24 cellular contexts compared by ENCODE assay signal in the genomic region with DNA sequence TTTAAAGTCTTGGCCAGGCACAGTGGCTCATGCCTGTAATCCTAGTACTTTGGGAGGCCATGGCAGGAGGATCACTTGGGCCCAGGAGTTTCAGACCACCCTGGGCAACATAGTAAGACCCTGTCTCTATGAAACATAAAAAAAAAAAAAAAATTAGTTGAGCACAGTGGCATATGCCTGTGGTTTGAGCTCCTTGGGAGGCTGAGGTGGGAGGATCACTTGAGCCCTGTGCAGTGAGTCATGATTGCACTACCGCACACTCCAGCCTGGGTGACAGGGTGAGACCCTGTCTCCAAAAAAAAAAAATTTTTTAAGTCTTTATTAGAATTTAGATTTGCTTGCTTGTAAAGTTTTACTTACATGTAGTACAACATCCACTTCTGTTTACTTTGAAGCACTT. TPM values are rescaled to one million over a fixed set of nuclear protein-coding genes. Genes with fewer than 3 reads are reported as not detected.
DNase-seq lines count a peak whose midpoint lies in the region; ATAC-seq, FAIRE-seq and TF ChIP-seq lines count a peak whose summit lies in the region.
"Had no signal": no experiment of that assay in that cellular context is flagged by ENCODE, and none has a peak within 500 bp of the region (broad histone marks: within the 10 kb centered on the region; RNA-seq: fewer than 3 reads in every experiment).

No MANE protein-coding gene starts in this region.

- ATAC-seq in effector memory CD8-positive, alpha-beta T cell (replicated peaks): no peak
- ATAC-seq in GM21717 (IDR thresholded peaks at IDR 0.05; ENCODE audit: unreplicated experiment): no peak
- ATAC-seq: GM12878 had no signal

- no peaks in the 10 kb centered on the region for H4K20me1 ChIP-seq in astrocyte (ENCODE audit: insufficient read depth, low read length)
- H4K20me1 ChIP-seq: BLaER1 had no signal

- no peak for TF ChIP-seq CTCF in astrocyte (IDR thresholded peaks at IDR 0.05; ENCODE audit: insufficient read depth, low read depth, low read length)
- TF ChIP-seq CTCF in WERI-Rb-1 (IDR thresholded peaks at IDR 0.05; ENCODE audit: low read depth, low read length): no peak

- H3K36me3 ChIP-seq in astrocyte (ENCODE audit: insufficient read depth, low read length) (no peaks in the 10 kb centered on the region), WERI-Rb-1 (no peaks in the 10 kb centered on the region)
- H3K36me3 ChIP-seq: BLaER1 had no signal

- no peaks in the 10 kb centered on the region for H3K4me1 Mint-ChIP-seq in astrocyte (ENCODE audit: low read depth, unreplicated experiment)
- H3K4me1 Mint-ChIP-seq in effector memory CD8-positive, alpha-beta T cell (ENCODE audit: low read depth in 2 of 2): no peaks in the 10 kb centered on the region
- H3K4me1 Mint-ChIP-seq: CD14-positive monocyte; CD4-positive, alpha-beta memory T cell had no signal

- H3K9me3 Mint-ChIP-seq in astrocyte (ENCODE audit: unreplicated experiment): peaks cover 4% of the 10 kb centered on the region
- no peaks in the 10 kb centered on the region for H3K9me3 Mint-ChIP-seq in effector memory CD8-positive, alpha-beta T cell

- no peak overlapping the region for H3K4me3 ChIP-seq in astrocyte (ENCODE audit: insufficient read depth, low read depth, low read length)
- H3K4me3 ChIP-seq in WERI-Rb-1 (ENCODE audit: low read depth, low read length): no peak overlapping the region
- H3K4me3 ChIP-seq: BLaER1, GM12878, GM23248 had no signal

- no peaks in the 10 kb centered on the region for H3K27me3 Mint-ChIP-seq in astrocyte (ENCODE audit: low read depth, unreplicated experiment)
- H3K27me3 Mint-ChIP-seq in effector memory CD8-positive, alpha-beta T cell: peaks cover 8 to 11% of the 10 kb centered on the region in 2 donors

- no peaks in the 10 kb centered on the region for H3K9me3 ChIP-seq in astrocyte (ENCODE audit: insufficient read depth, low read depth, low read length)
- no peaks in the 10 kb centered on the region for H3K9me3 ChIP-seq in WERI-Rb-1 (ENCODE audit: severe bottlenecking)

- H3K27ac ChIP-seq in astrocyte (ENCODE audit: low read depth, low read length) (no peak overlapping the region), WERI-Rb-1 (no peak overlapping the region)
- H3K27ac ChIP-seq: BLaER1, GM23248, KMS-11 had no signal

- no peaks in the 10 kb centered on the region for H3K4me1 ChIP-seq in astrocyte (ENCODE audit: insufficient read depth, low read length)

- DNase-seq in HT1080 (ENCODE audit: low read depth) (peak; percentile 43), RPMI7951 (ENCODE audit: low read depth) (peak; percentile 25), astrocyte (ENCODE audit: low read depth) (peak; percentile 10), glomerular visceral epithelial cell (ENCODE audit: extremely low spot score) (peak; percentile 8), WERI-Rb-1 (no peak)
- DNase-seq in effector memory CD8-positive, alpha-beta T cell: no peak
- DNase-seq in activated effector memory CD4-positive, alpha-beta T cell treated with Interleukin-2 at 50 U/mL for 16 hours: no peak
- DNase-seq: ACHN; AML-193; Calu3; CD4-positive, alpha-beta memory T cell; DMS79 treated with DMSO at 0.1 percent for 48 hours; EL; GM23248; HCEC 1CT had no signal

- H3K4me3 Mint-ChIP-seq in astrocyte (ENCODE audit: unreplicated experiment): no peak overlapping the region
- no peak overlapping the region for H3K4me3 Mint-ChIP-seq in effector memory CD8-positive, alpha-beta T cell
- H3K4me3 Mint-ChIP-seq: CD14-positive monocyte; CD4-positive, alpha-beta memory T cell had no signal

- no peak overlapping the region for H3K27ac Mint-ChIP-seq in astrocyte (ENCODE audit: unreplicated experiment)
- no peak overlapping the region for H3K27ac Mint-ChIP-seq in effector memory CD8-positive, alpha-beta T cell
- H3K27ac Mint-ChIP-seq: CD14-positive monocyte; CD4-positive, alpha-beta memory T cell had no signal

- no peak overlapping the region for H3K9ac ChIP-seq in astrocyte (ENCODE audit: low read length)
- H3K9ac ChIP-seq: BLaER1, GM23248, KMS-11 had no signal

- no peak overlapping the region for H2AFZ ChIP-seq in astrocyte (ENCODE audit: low read depth, low read length)
- H2AFZ ChIP-seq: GM23248 had no signal

- H3K36me3 Mint-ChIP-seq in astrocyte (ENCODE audit: low read depth, unreplicated experiment): no peaks in the 10 kb centered on the region
- H3K36me3 Mint-ChIP-seq in effector memory CD8-positive, alpha-beta T cell (ENCODE audit: insufficient read depth): no peaks in the 10 kb centered on the region
- H3K36me3 Mint-ChIP-seq: CD14-positive monocyte; CD4-positive, alpha-beta memory T cell had no signal

- no peak overlapping the region for H3K4me2 ChIP-seq in astrocyte (ENCODE audit: low read length)
- H3K4me2 ChIP-seq: BLaER1, KMS-11 had no signal

- H3K79me2 ChIP-seq in astrocyte (ENCODE audit: insufficient read depth, low read length): no peaks in the 10 kb centered on the region

- no peaks in the 10 kb centered on the region for H3K27me3 ChIP-seq in astrocyte (ENCODE audit: insufficient read depth, low read length)
- peaks cover 50% of the 10 kb centered on the region for H3K27me3 ChIP-seq in WERI-Rb-1 (ENCODE audit: insufficient read depth, low read depth, severe bottlenecking)
- H3K27me3 ChIP-seq: BLaER1 had no signal

- no peak for FAIRE-seq in astrocyte (lab: Jason Lieb, UNC)
- FAIRE-seq: A204.1, GM12878, GM19239, H54 had no signal

RNA-seq across cellular contexts. Expression of gene WNT2, which starts 14.0 kb away (rescaled TPM):
- not detected in 2 replicates for total RNA-seq in HT1080 (2014; rRNA removed; shearing (Covaris generic))
- polyA plus RNA-seq in HT1080 (2015; cell fraction: cytosol; rRNA removed): not detected in 2 replicates
- not detected in 2 replicates for polyA plus RNA-seq in HT1080 (2015; cell fraction: nucleus; rRNA removed)
- not detected in 2 replicates for total RNA-seq in RPMI7951 (2014; rRNA removed; shearing (Covaris generic))
- total RNA-seq in astrocyte: 0.07 and 0.24 TPM in 2 replicates
- total RNA-seq: Calu3; CD4-positive, alpha-beta memory T cell; G401 had no signal
- polyA plus RNA-seq: CD14-positive monocyte; CD4-positive, alpha-beta memory T cell had no signal

Comparison
In these comparisons a context has a peak if more than half of its experiments do, and no peak if none do; other contexts are left out.
1. DNase-seq: peak in HT1080 (single experiment), RPMI7951 (single experiment), astrocyte (single experiment) and glomerular visceral epithelial cell (single experiment); none in WERI-Rb-1 (single experiment), effector memory CD8-positive, alpha-beta T cell (0 of 3) and activated effector memory CD4-positive, alpha-beta T cell treated with Interleukin-2 at 50 U/mL for 16 hours (single experiment).